In the genomic region with DNA sequence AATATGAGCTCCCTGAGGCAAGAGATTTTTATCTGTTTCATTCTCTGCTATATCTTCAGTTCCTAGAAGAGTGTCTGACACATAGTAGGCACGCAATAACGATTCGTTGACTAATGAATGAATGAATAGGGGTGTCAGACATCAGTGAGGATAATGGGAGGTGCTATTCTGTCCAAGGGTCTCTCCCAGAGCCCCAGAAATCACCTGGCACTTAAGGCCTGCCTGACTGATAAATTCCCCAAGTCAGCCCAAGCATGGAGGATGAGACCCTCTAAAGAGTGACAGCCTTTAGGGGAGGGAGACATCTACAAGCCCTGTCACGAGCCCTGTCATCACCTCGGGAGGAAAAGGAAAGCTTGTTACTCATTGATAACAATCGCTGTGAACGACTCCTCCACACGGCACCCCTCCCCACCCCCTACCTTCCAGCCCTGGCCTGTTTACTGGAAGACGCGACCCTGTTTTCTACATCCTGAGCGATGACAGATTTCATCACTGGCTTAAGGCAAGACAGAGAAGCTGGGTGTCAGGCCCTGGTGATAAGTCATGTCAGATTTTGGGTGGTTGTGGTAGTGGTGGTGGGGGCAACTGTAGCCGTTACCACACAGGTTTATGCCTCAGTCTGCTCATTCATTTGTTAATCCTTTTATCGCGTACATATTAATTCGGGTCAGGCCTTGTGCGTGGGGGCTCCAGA, we compare ENCODE assay signal across 12 cellular contexts. TPM values are rescaled to one million over a fixed set of nuclear protein-coding genes. Genes with fewer than 3 reads are reported as not detected.
DNase-seq lines count a peak whose midpoint lies in the region; ATAC-seq, FAIRE-seq and TF ChIP-seq lines count a peak whose summit lies in the region.
"Had no signal": no experiment of that assay in that cellular context is flagged by ENCODE, and none has a peak within 500 bp of the region (broad histone marks: within the 10 kb centered on the region; RNA-seq: fewer than 3 reads in every experiment).

No MANE protein-coding gene starts in this region.

- H3K36me3 Mint-ChIP-seq in stimulated activated effector memory CD8-positive, alpha-beta T cell treated with anti-CD3 and anti-CD28 coated beads, Interleukin-12 subunit alpha, Interleukin-12 subunit beta, amount 100 ng/mL, for 72 hours = peaks cover 33% of the 10 kb centered on the region

- no peaks in the 10 kb centered on the region for H3K9me3 Mint-ChIP-seq in stimulated activated effector memory CD8-positive, alpha-beta T cell treated with anti-CD3 and anti-CD28 coated beads, Interleukin-12 subunit alpha, Interleukin-12 subunit beta, amount 100 ng/mL, for 72 hours

- H3K4me3 Mint-ChIP-seq in stimulated activated effector memory CD8-positive, alpha-beta T cell treated with anti-CD3 and anti-CD28 coated beads, Interleukin-12 subunit alpha, Interleukin-12 subunit beta, amount 100 ng/mL, for 72 hours = peak overlapping the region; percentile 52

- FAIRE-seq in GM12892 (lab: Jason Lieb, UNC) = no peak

- peak; percentile 90 for ATAC-seq in stimulated activated effector memory CD8-positive, alpha-beta T cell treated with anti-CD3 and anti-CD28 coated beads, Interleukin-12 subunit alpha, Interleukin-12 subunit beta, amount 100 ng/mL, for 72 hours
- no peak for ATAC-seq in GM18907 (IDR thresholded peaks at IDR 0.05; ENCODE audit: unreplicated experiment)
- ATAC-seq: body of pancreas, gastrocnemius medialis had no signal

- H3K4me1 Mint-ChIP-seq in stimulated activated effector memory CD8-positive, alpha-beta T cell treated with anti-CD3 and anti-CD28 coated beads, Interleukin-12 subunit alpha, Interleukin-12 subunit beta, amount 100 ng/mL, for 72 hours = peaks cover 61% of the 10 kb centered on the region

- DNase-seq in activated naive CD4-positive, alpha-beta T cell treated with Interleukin-2 at 50 U/mL for 16 hours = peak; percentile 80
- DNase-seq in activated naive CD4-positive, alpha-beta T cell (lab: John Stamatoyannopoulos, UW) = no peak
- DNase-seq in activated T-cell treated with anti-CD3 and anti-CD28 coated beads for 4 hours = peak; percentile 29
- DNase-seq in islet precursor cell = peak; percentile 96
- DNase-seq in stimulated activated effector memory CD8-positive, alpha-beta T cell treated with anti-CD3 and anti-CD28 coated beads, Interleukin-12 subunit alpha, Interleukin-12 subunit beta, amount 100 ng/mL, for 72 hours (ENCODE audit: low spot score in 2 of 2) = peak in 1 of 2 donors; percentile 93
- DNase-seq in AML-193 (lab: John Stamatoyannopoulos, UW) = no peak
- no peak for DNase-seq in GM12892 (ENCODE audit: insufficient read length)
- DNase-seq: ACHN, body of pancreas, gastrocnemius medialis, NCI-H1694 had no signal

- H3K27ac Mint-ChIP-seq in stimulated activated effector memory CD8-positive, alpha-beta T cell treated with anti-CD3 and anti-CD28 coated beads, Interleukin-12 subunit alpha, Interleukin-12 subunit beta, amount 100 ng/mL, for 72 hours = peak overlapping the region; percentile 98

- TF ChIP-seq POLR2A in GM12892 (IDR thresholded peaks at IDR 0.05; ENCODE audit: low read depth, low read length) = no peak

RNA-seq across cellular contexts. Expression of a gene that starts 23.1 kb away (rescaled TPM):
- 117 TPM for polyA plus RNA-seq in GM12892 (2012; ENCODE audit: missing spikeins)

Comparison
In these comparisons a context has a peak if more than half of its experiments do, and no peak if none do; other contexts are left out.
1. DNase-seq: peak in activated naive CD4-positive, alpha-beta T cell treated with Interleukin-2 at 50 U/mL for 16 hours (single experiment), activated T-cell treated with anti-CD3 and anti-CD28 coated beads for 4 hours (single experiment) and islet precursor cell (single experiment); none in activated naive CD4-positive, alpha-beta T cell (0 of 4), AML-193 (0 of 2) and GM12892 (single experiment).